In genomic region chr20:46350201-46350985, GRCh38 we compare ENCODE assay signal across 8 cellular contexts. TPM values are rescaled to one million over a fixed set of nuclear protein-coding genes. Genes with fewer than 3 reads are reported as not detected.
DNase-seq lines count a peak whose midpoint lies in the region; ATAC-seq and TF ChIP-seq lines count a peak whose summit lies in the region.

No MANE protein-coding gene starts in this region.

- H3K4me1 ChIP-seq in stomach = peaks cover 19 to 38% (median 28%) of the 10 kb centered on the region in 4 donors
- H3K4me1 ChIP-seq in effector memory CD4-positive, alpha-beta T cell (ENCODE audit: control insufficient read depth, insufficient read depth, low read length, poor library complexity, severe bottlenecking) = no peaks in the 10 kb centered on the region

- H3K27me3 ChIP-seq in stomach = no peaks in the 10 kb centered on the region
- no peaks in the 10 kb centered on the region for H3K27me3 ChIP-seq in effector memory CD4-positive, alpha-beta T cell (replicated peaks; ENCODE audit: control insufficient read depth, insufficient read depth, low read length, poor library complexity, severe bottlenecking)

- intact Hi-C loops in activated naive CD4-positive, alpha-beta T cell treated with anti-CD3 and anti-CD28 coated beads for 36 hours (cut with micrococcal nuclease) = no loop called here
- intact Hi-C loops in stomach (cut with DNase I; ENCODE audit: low total_unique reads) = loop anchor here (10.0 kb wide), 1 partner anchor 326 kb away; the partner anchor contains the start of gene SLC12A5

- ATAC-seq in HG02885 (IDR thresholded peaks at IDR 0.05; ENCODE audit: poor library complexity, unreplicated experiment) (peak; percentile 70), HG02840 (IDR thresholded peaks at IDR 0.05; ENCODE audit: low FRiP score, unreplicated experiment) (no peak)

- peaks cover 5 to 70% (median 55%) of the 10 kb centered on the region in 4 donors for H3K36me3 ChIP-seq in stomach
- peaks cover 29% of the 10 kb centered on the region for H3K36me3 ChIP-seq in effector memory CD4-positive, alpha-beta T cell (ENCODE audit: control insufficient read depth, insufficient read depth, low read length)

- CTCF ChIA-PET in activated naive CD4-positive, alpha-beta T cell treated with anti-CD3 and anti-CD28 coated beads for 36 hours (lab: Charles Lee) = interaction anchor here (1.2 to 1.5 kb wide), 3 partner anchors 15 to 87 kb away, joined by 3 to 5 read pairs (median 4); no protein-coding TSS in a partner anchor

- peak overlapping the region in 3 of 5 donors; percentile 7 to 13 (median 8) for H3K27ac ChIP-seq in stomach
- no peak overlapping the region for H3K27ac ChIP-seq in effector memory CD4-positive, alpha-beta T cell (ENCODE audit: insufficient read depth, low read length, poor library complexity, severe bottlenecking)

- TF ChIP-seq CTCF in fibroblast of pulmonary artery (IDR thresholded peaks at IDR 0.05; ENCODE audit: low read length, missing control alignments) = no peak
- no peak for TF ChIP-seq CTCF in stomach (IDR thresholded peaks at IDR 0.05)

- no peaks in the 10 kb centered on the region for H3K9me3 Mint-ChIP-seq in activated naive CD4-positive, alpha-beta T cell treated with anti-CD3 and anti-CD28 coated beads for 36 hours

- no peak for DNase-seq in activated naive CD4-positive, alpha-beta T cell treated with anti-CD3 and anti-CD28 coated beads for 36 hours
- no peak for DNase-seq in activated naive CD4-positive, alpha-beta T cell (lab: John Stamatoyannopoulos, UW)
- peak; percentile 67 for DNase-seq in SW480 (ENCODE audit: low spot score)
- DNase-seq in fibroblast of pulmonary artery (ENCODE audit: low read depth) = peak; percentile 86
- DNase-seq in stomach = no peak
- DNase-seq in effector memory CD4-positive, alpha-beta T cell = no peak

- no peak overlapping the region for H3K4me3 Mint-ChIP-seq in activated naive CD4-positive, alpha-beta T cell treated with anti-CD3 and anti-CD28 coated beads for 36 hours

- 52 to 60% (median 54%) methylated on average over 11 to 13 of the region's 13 CpGs for WGBS in stomach, 5 donors

- H3K27ac Mint-ChIP-seq in activated naive CD4-positive, alpha-beta T cell treated with anti-CD3 and anti-CD28 coated beads for 36 hours = peak overlapping the region; percentile 8

- H3K4me3 ChIP-seq in fibroblast of pulmonary artery (replicated peaks; ENCODE audit: low read depth, low read length) (no peak overlapping the region), stomach (no peak overlapping the region)
- H3K4me3 ChIP-seq in effector memory CD4-positive, alpha-beta T cell (ENCODE audit: insufficient read depth, low read depth, low read length, poor library complexity, severe bottlenecking) = no peak overlapping the region

- no peak for TF ChIP-seq POLR2A in stomach (IDR thresholded peaks at IDR 0.05)

- H3K36me3 Mint-ChIP-seq in activated naive CD4-positive, alpha-beta T cell treated with anti-CD3 and anti-CD28 coated beads for 36 hours (ENCODE audit: low read depth) = peaks cover 22% of the 10 kb centered on the region

- TF ChIP-seq EP300 in stomach (IDR thresholded peaks at IDR 0.05) = no peak

- peaks cover 9% of the 10 kb centered on the region for H3K4me1 Mint-ChIP-seq in activated naive CD4-positive, alpha-beta T cell treated with anti-CD3 and anti-CD28 coated beads for 36 hours (ENCODE audit: low read depth)

- H3K27me3 Mint-ChIP-seq in activated naive CD4-positive, alpha-beta T cell treated with anti-CD3 and anti-CD28 coated beads for 36 hours (ENCODE audit: low read depth) = no peaks in the 10 kb centered on the region

- H3K9me3 ChIP-seq in stomach = no peaks in the 10 kb centered on the region
- no peaks in the 10 kb centered on the region for H3K9me3 ChIP-seq in effector memory CD4-positive, alpha-beta T cell (ENCODE audit: control insufficient read depth, low read length)

RNA-seq across cellular contexts. Expression of gene CDH22, which starts 42.1 kb away (rescaled TPM):
- total RNA-seq in activated naive CD4-positive, alpha-beta T cell treated with anti-CD3 and anti-CD28 coated beads for 36 hours = under 1 TPM in 1 of 2 experiments, not detected in 1; 0.07 TPM
- under 1 TPM in 1 of 5 donors, not detected in 4; 0.18 TPM for total RNA-seq in stomach
- under 1 TPM in 2 of 3 donors, not detected in 1; 0.19 to 0.60 TPM for polyA plus RNA-seq in stomach

RNA-seq across cellular contexts. Expression of gene ELMO2, which starts 56.0 kb away (rescaled TPM):
- 10 to 100 TPM; 76.8 to 81.0 TPM for total RNA-seq in activated naive CD4-positive, alpha-beta T cell treated with anti-CD3 and anti-CD28 coated beads for 36 hours
- 10 to 100 TPM in 4 of 5 donors, 1 to 10 TPM in 1; 9.9 to 37.7 (median 25.0) TPM for total RNA-seq in stomach
- 10 to 100 TPM; 12.9 to 22.6 (median 18.0) TPM for polyA plus RNA-seq in stomach

Comparison
In these comparisons a context has a peak if more than half of its experiments do, and no peak if none do; other contexts are left out.
1. DNase-seq: peak in SW480 (single experiment) and fibroblast of pulmonary artery (single experiment); none in activated naive CD4-positive, alpha-beta T cell treated with anti-CD3 and anti-CD28 coated beads for 36 hours (single experiment), activated naive CD4-positive, alpha-beta T cell (0 of 4), stomach (single experiment) and effector memory CD4-positive, alpha-beta T cell (0 of 3).